ENCODE assay signal across 1 cellular context in the genomic region with DNA sequence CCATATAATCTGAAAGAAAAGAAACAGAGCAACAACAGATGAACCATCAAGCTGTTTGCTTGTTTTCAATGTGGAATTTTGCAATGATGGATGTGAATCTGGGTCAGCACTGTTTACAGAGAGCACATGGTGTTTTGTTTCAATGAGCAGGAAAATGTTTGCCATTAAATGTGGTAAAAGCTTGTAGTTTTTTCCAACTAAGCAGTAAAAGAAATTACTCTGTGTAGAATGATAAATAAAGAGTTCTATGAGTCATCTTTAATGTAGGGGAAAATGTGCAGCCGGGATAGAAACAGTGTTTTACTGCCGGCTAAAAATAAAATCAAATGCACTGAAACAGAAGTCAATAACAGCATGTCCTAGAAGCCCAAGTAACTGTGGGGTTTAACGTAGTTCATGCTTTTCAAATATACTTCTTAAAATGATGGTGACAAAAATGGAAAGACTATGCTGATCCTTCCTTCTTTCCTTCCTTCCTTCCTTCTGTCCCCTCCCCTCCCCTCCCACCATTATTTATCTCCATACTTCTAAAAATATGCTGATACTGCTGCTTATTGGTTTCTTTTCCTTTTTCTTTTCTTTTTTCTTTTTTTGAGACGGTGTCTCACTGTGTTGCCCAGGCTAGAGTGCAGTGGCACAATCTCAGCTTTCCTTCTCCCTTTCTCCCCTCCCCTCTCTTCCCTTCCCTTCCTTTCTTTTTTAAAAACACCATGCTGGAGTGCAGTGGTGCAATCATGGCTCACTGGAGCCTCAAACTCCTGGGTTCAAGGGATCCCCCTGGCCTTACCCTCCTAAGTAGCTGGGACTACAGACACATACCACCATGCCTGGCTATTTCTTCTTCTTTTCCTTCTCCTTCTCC.
TF ChIP-seq lines count a peak whose summit lies in the region.

No MANE protein-coding gene starts in this region.

TF ChIP-seq in HepG2, 621 proteins besides CTCF, POLR2A, EP300 and RAD21 (continued from another document and continues in another):
- TF ChIP-seq, protein P1, sequence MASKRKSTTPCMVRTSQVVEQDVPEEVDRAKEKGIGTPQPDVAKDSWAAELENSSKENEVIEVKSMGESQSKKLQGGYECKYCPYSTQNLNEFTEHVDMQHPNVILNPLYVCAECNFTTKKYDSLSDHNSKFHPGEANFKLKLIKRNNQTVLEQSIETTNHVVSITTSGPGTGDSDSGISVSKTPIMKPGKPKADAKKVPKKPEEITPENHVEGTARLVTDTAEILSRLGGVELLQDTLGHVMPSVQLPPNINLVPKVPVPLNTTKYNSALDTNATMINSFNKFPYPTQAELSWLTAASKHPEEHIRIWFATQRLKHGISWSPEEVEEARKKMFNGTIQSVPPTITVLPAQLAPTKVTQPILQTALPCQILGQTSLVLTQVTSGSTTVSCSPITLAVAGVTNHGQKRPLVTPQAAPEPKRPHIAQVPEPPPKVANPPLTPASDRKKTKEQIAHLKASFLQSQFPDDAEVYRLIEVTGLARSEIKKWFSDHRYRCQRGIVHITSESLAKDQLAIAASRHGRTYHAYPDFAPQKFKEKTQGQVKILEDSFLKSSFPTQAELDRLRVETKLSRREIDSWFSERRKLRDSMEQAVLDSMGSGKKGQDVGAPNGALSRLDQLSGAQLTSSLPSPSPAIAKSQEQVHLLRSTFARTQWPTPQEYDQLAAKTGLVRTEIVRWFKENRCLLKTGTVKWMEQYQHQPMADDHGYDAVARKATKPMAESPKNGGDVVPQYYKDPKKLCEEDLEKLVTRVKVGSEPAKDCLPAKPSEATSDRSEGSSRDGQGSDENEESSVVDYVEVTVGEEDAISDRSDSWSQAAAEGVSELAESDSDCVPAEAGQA (IDR thresholded peaks at IDR 0.05; ENCODE audit: low read depth): no peak
- TF ChIP-seq, protein P1 (CRISPR knock-in tag; IDR thresholded peaks at IDR 0.05; ENCODE audit: borderline replicate concordance): no peak
- TF ChIP-seq NFKB2 (CRISPR knock-in tag; IDR thresholded peaks at IDR 0.05; ENCODE audit: borderline replicate concordance) (no peak), CHCHD3 (CRISPR knock-in tag; IDR thresholded peaks at IDR 0.05) (no peak), WIZ (CRISPR knock-in tag; IDR thresholded peaks at IDR 0.05) (no peak), ZNF672 (CRISPR knock-in tag; IDR thresholded peaks at IDR 0.05) (no peak), FOXC1 (CRISPR knock-in tag; IDR thresholded peaks at IDR 0.05; ENCODE audit: borderline replicate concordance) (no peak), NR2F2 (IDR thresholded peaks at IDR 0.05; ENCODE audit: borderline replicate concordance, low read depth) (no peak), ISX (CRISPR knock-in tag; conservative IDR thresholded peaks at IDR 0.05) (no peak), ZNF75D (CRISPR knock-in tag; IDR thresholded peaks at IDR 0.05; ENCODE audit: borderline replicate concordance) (no peak), ZNF256 (CRISPR knock-in tag; conservative IDR thresholded peaks at IDR 0.05) (no peak), POGZ (CRISPR knock-in tag; IDR thresholded peaks at IDR 0.05) (no peak; the same call in 1 of the 2 replicates), HNF4G (IDR thresholded peaks at IDR 0.05; ENCODE audit: borderline replicate concordance, low read depth, low read length) (no peak; the same call in 1 of the 2 replicates), HNF4G (CRISPR knock-in tag; IDR thresholded peaks at IDR 0.05; ENCODE audit: borderline replicate concordance, low read depth) (no peak), MLLT10 (CRISPR knock-in tag; IDR thresholded peaks at IDR 0.05) (no peak), MIER2 (CRISPR knock-in tag; IDR thresholded peaks at IDR 0.05) (no peak), RNF2 (conservative IDR thresholded peaks at IDR 0.05; ENCODE audit: low read depth) (no peak; the same call in 1 of the 2 replicates), ZMYM3 (CRISPR knock-in tag; IDR thresholded peaks at IDR 0.05) (peak; percentile 68; the same call in 1 of the 2 replicates), ZNF709 (CRISPR knock-in tag; IDR thresholded peaks at IDR 0.05) (no peak), ZFP37 (CRISPR knock-in tag; IDR thresholded peaks at IDR 0.05; ENCODE audit: borderline replicate concordance) (no peak), ZNF83 (CRISPR knock-in tag; IDR thresholded peaks at IDR 0.05; ENCODE audit: borderline replicate concordance) (no peak), ZNF235 (CRISPR knock-in tag; IDR thresholded peaks at IDR 0.05; ENCODE audit: borderline replicate concordance) (no peak), HDAC1 (CRISPR knock-in tag; IDR thresholded peaks at IDR 0.05) (peak; percentile 28; the same call in 1 of the 2 replicates), SRSF4 (IDR thresholded peaks at IDR 0.05; ENCODE audit: low read depth, low read length, poor library complexity, severe bottlenecking) (no peak)
- TF ChIP-seq, protein P2, sequence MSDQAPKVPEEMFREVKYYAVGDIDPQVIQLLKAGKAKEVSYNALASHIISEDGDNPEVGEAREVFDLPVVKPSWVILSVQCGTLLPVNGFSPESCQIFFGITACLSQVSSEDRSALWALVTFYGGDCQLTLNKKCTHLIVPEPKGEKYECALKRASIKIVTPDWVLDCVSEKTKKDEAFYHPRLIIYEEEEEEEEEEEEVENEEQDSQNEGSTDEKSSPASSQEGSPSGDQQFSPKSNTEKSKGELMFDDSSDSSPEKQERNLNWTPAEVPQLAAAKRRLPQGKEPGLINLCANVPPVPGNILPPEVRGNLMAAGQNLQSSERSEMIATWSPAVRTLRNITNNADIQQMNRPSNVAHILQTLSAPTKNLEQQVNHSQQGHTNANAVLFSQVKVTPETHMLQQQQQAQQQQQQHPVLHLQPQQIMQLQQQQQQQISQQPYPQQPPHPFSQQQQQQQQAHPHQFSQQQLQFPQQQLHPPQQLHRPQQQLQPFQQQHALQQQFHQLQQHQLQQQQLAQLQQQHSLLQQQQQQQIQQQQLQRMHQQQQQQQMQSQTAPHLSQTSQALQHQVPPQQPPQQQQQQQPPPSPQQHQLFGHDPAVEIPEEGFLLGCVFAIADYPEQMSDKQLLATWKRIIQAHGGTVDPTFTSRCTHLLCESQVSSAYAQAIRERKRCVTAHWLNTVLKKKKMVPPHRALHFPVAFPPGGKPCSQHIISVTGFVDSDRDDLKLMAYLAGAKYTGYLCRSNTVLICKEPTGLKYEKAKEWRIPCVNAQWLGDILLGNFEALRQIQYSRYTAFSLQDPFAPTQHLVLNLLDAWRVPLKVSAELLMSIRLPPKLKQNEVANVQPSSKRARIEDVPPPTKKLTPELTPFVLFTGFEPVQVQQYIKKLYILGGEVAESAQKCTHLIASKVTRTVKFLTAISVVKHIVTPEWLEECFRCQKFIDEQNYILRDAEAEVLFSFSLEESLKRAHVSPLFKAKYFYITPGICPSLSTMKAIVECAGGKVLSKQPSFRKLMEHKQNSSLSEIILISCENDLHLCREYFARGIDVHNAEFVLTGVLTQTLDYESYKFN (CRISPR knock-in tag; conservative IDR thresholded peaks at IDR 0.05): peak; percentile 95
- TF ChIP-seq, protein P3, sequence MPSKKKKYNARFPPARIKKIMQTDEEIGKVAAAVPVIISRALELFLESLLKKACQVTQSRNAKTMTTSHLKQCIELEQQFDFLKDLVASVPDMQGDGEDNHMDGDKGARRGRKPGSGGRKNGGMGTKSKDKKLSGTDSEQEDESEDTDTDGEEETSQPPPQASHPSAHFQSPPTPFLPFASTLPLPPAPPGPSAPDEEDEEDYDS (CRISPR knock-in tag; IDR thresholded peaks at IDR 0.05): peak; percentile 16; the same call in 1 of the 2 replicates
- TF ChIP-seq, protein P4, sequence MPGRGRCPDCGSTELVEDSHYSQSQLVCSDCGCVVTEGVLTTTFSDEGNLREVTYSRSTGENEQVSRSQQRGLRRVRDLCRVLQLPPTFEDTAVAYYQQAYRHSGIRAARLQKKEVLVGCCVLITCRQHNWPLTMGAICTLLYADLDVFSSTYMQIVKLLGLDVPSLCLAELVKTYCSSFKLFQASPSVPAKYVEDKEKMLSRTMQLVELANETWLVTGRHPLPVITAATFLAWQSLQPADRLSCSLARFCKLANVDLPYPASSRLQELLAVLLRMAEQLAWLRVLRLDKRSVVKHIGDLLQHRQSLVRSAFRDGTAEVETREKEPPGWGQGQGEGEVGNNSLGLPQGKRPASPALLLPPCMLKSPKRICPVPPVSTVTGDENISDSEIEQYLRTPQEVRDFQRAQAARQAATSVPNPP (CRISPR knock-in tag; IDR thresholded peaks at IDR 0.05): no peak
- TF ChIP-seq, protein P5, sequence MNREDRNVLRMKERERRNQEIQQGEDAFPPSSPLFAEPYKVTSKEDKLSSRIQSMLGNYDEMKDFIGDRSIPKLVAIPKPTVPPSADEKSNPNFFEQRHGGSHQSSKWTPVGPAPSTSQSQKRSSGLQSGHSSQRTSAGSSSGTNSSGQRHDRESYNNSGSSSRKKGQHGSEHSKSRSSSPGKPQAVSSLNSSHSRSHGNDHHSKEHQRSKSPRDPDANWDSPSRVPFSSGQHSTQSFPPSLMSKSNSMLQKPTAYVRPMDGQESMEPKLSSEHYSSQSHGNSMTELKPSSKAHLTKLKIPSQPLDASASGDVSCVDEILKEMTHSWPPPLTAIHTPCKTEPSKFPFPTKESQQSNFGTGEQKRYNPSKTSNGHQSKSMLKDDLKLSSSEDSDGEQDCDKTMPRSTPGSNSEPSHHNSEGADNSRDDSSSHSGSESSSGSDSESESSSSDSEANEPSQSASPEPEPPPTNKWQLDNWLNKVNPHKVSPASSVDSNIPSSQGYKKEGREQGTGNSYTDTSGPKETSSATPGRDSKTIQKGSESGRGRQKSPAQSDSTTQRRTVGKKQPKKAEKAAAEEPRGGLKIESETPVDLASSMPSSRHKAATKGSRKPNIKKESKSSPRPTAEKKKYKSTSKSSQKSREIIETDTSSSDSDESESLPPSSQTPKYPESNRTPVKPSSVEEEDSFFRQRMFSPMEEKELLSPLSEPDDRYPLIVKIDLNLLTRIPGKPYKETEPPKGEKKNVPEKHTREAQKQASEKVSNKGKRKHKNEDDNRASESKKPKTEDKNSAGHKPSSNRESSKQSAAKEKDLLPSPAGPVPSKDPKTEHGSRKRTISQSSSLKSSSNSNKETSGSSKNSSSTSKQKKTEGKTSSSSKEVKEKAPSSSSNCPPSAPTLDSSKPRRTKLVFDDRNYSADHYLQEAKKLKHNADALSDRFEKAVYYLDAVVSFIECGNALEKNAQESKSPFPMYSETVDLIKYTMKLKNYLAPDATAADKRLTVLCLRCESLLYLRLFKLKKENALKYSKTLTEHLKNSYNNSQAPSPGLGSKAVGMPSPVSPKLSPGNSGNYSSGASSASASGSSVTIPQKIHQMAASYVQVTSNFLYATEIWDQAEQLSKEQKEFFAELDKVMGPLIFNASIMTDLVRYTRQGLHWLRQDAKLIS (CRISPR knock-in tag; IDR thresholded peaks at IDR 0.05): no peak
- TF ChIP-seq, protein P6, sequence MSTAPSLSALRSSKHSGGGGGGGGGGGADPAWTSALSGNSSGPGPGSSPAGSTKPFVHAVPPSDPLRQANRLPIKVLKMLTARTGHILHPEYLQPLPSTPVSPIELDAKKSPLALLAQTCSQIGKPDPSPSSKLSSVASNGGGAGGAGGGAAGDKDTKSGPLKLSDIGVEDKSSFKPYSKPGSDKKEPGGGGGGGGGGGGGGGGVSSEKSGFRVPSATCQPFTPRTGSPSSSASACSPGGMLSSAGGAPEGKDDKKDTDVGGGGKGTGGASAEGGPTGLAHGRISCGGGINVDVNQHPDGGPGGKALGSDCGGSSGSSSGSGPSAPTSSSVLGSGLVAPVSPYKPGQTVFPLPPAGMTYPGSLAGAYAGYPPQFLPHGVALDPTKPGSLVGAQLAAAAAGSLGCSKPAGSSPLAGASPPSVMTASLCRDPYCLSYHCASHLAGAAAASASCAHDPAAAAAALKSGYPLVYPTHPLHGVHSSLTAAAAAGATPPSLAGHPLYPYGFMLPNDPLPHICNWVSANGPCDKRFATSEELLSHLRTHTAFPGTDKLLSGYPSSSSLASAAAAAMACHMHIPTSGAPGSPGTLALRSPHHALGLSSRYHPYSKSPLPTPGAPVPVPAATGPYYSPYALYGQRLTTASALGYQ (CRISPR knock-in tag; IDR thresholded peaks at IDR 0.05): peak; percentile 41; the same call in 1 of the 2 replicates
- TF ChIP-seq, protein P7, sequence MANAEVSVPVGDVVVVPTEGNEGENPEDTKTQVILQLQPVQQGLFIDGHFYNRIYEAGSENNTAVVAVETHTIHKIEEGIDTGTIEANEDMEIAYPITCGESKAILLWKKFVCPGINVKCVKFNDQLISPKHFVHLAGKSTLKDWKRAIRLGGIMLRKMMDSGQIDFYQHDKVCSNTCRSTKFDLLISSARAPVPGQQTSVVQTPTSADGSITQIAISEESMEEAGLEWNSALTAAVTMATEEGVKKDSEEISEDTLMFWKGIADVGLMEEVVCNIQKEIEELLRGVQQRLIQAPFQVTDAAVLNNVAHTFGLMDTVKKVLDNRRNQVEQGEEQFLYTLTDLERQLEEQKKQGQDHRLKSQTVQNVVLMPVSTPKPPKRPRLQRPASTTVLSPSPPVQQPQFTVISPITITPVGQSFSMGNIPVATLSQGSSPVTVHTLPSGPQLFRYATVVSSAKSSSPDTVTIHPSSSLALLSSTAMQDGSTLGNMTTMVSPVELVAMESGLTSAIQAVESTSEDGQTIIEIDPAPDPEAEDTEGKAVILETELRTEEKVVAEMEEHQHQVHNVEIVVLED (CRISPR knock-in tag; IDR thresholded peaks at IDR 0.05; ENCODE audit: borderline replicate concordance): no peak
- TF ChIP-seq, protein P8, sequence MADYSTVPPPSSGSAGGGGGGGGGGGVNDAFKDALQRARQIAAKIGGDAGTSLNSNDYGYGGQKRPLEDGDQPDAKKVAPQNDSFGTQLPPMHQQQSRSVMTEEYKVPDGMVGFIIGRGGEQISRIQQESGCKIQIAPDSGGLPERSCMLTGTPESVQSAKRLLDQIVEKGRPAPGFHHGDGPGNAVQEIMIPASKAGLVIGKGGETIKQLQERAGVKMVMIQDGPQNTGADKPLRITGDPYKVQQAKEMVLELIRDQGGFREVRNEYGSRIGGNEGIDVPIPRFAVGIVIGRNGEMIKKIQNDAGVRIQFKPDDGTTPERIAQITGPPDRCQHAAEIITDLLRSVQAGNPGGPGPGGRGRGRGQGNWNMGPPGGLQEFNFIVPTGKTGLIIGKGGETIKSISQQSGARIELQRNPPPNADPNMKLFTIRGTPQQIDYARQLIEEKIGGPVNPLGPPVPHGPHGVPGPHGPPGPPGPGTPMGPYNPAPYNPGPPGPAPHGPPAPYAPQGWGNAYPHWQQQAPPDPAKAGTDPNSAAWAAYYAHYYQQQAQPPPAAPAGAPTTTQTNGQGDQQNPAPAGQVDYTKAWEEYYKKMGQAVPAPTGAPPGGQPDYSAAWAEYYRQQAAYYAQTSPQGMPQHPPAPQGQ (CRISPR knock-in tag; IDR thresholded peaks at IDR 0.05; ENCODE audit: borderline replicate concordance): no peak
